In genomic region chr14:96741151-96741977, GRCh38 we compare ENCODE assay signal across 8 cellular contexts. TPM values are rescaled to one million over a fixed set of nuclear protein-coding genes. Genes with fewer than 3 reads are reported as not detected.
A peak's percentile ranks its signal among the peaks of the same experiment; 100 is the strongest.
DNase-seq lines count a peak whose midpoint lies in the region; TF ChIP-seq lines count a peak whose summit lies in the region.

No MANE protein-coding gene starts in this region.

- 3 to 9% methylated on average over 32 to 54 of the region's 62 CpGs for WGBS in lower leg skin, 2 donors

- intact Hi-C loops in lower leg skin (cut with DNase I; ENCODE audit: low total_unique reads): loop anchor here (5.0 kb wide), 1 partner anchor 159 kb away; no protein-coding TSS in a partner anchor

- no peak for TF ChIP-seq POLR2A in lower leg skin (IDR thresholded peaks at IDR 0.05)

- TF ChIP-seq CTCF in lower leg skin (IDR thresholded peaks at IDR 0.05): peak in 1 of 3 donors; percentile 34

- peak; percentile 34 for DNase-seq in EL
- DNase-seq in H7: peak; percentile 92
- DNase-seq in NCI-H128 (lab: John Stamatoyannopoulos, UW; ENCODE audit: unreplicated experiment): peak; percentile 56
- peak; percentile 75 for DNase-seq in activated CD4-positive, alpha-beta T cell treated with anti-CD3 and anti-CD28 coated beads, Interleukin-2, amount 50 U/mL, for 1 hour
- DNase-seq in dermis blood vessel endothelial cell: peak; percentile 68
- peak; percentile 23 to 89 for DNase-seq in lower leg skin (ENCODE audit: low spot score in 2 of 2)
- DNase-seq in stimulated activated CD4-positive, alpha-beta T cell treated with anti-CD3 and anti-CD28 coated beads, TNF-alpha, amount 100 ng/mL, for 1 hour (ENCODE audit: low read depth in 3 of 3, low spot score in 1 of 3): peak; percentile 15 to 75 (median 63)
- DNase-seq in mesenteric fat pad (ENCODE audit: low spot score): no peak

- H3K4me3 ChIP-seq in H7 (ENCODE audit: insufficient read depth, low read depth, low read length) (peak overlapping the region; percentile 50), lower leg skin (ENCODE audit: low read depth, poor library complexity, severe bottlenecking) (no peak overlapping the region)

- H3K36me3 ChIP-seq in H7 (replicated peaks; ENCODE audit: control insufficient read depth, insufficient read depth, low read length): no peaks in the 10 kb centered on the region

- H3K27me3 ChIP-seq in H7 (ENCODE audit: control insufficient read depth, insufficient read depth, low read length): 0 out of 2 replicates have a peak, but pooled peaks cover 1% of the 10 kb centered on the region

RNA-seq across cellular contexts. Expression of gene VRK1, which starts 55.8 kb away (rescaled TPM):
- 69.8 and 87.8 TPM in 2 replicates for total RNA-seq in H7 (2014; rRNA removed; shearing (Covaris generic))
- total RNA-seq in dermis blood vessel endothelial cell (41.2 and 44.7 TPM in 2 replicates), lower leg skin (10 to 100 TPM in 2 of 4 donors, 1 to 10 TPM in 2; 6.9 to 12.2 (median 8.9) TPM), mesenteric fat pad (9.0 TPM)
